Comparison of ENCODE assay signal across 8 cellular contexts in genomic region chr11:96197801-96198465, GRCh38.
A peak's percentile ranks its signal among the peaks of the same experiment; 100 is the strongest.
DNase-seq lines count a peak whose midpoint lies in the region; ATAC-seq, FAIRE-seq and TF ChIP-seq lines count a peak whose summit lies in the region.

No MANE protein-coding gene starts in this region.

- dilution Hi-C loops in endothelial cell of umbilical vein (cut with MboI; ENCODE audit: extremely low pct_ligation_motif_present, low sequenced_read_pairs): no loop called here

- POLR2A ChIA-PET in endothelial cell of umbilical vein (lab: Charles Lee): no interaction called here

- no peak overlapping the region for H3K27ac ChIP-seq in endothelial cell of umbilical vein (ENCODE audit: insufficient read depth, low read depth, low read length)

- BruUV-seq in endothelial cell of umbilical vein (replicated peaks; lab: Mats Ljungman, UMichigan): no TSS peak

- H3K9ac ChIP-seq in endothelial cell of umbilical vein (replicated peaks; ENCODE audit: extremely low read depth, insufficient read depth, low read length): no peak overlapping the region

- FAIRE-seq in endothelial cell of umbilical vein (lab: Jason Lieb, UNC): no peak

- no peak overlapping the region for H3K4me2 ChIP-seq in endothelial cell of umbilical vein (ENCODE audit: insufficient read depth, low read length)

- H3K79me2 ChIP-seq in endothelial cell of umbilical vein (ENCODE audit: control insufficient read depth, insufficient read depth, low read length): no peaks in the 10 kb centered on the region

- H3K27me3 ChIP-seq in endothelial cell of umbilical vein (ENCODE audit: control insufficient read depth in 2 of 2, insufficient read depth in 2 of 2, low read length in 2 of 2): no peaks in the 10 kb centered on the region

- H3K9me3 ChIP-seq in endothelial cell of umbilical vein (replicated peaks; ENCODE audit: control insufficient read depth, insufficient read depth, low read length): no peaks in the 10 kb centered on the region

- peak; percentile 79 for ATAC-seq in GM18498 (IDR thresholded peaks at IDR 0.05; ENCODE audit: unreplicated experiment)
- ATAC-seq in GM21528 (IDR thresholded peaks at IDR 0.05; ENCODE audit: low FRiP score, unreplicated experiment): peak; percentile 80
- peak; percentile 68 for ATAC-seq in HG03575 (IDR thresholded peaks at IDR 0.05; ENCODE audit: extremely low read depth, insufficient number of reproducible peaks, low FRiP score, unreplicated experiment)
- ATAC-seq in sciatic nerve: no peak

- intact Hi-C loops in endothelial cell of umbilical vein (cut with micrococcal nuclease) (no loop called here), sciatic nerve (cut with DNase I) (no loop called here)

- no peaks in the 10 kb centered on the region for H3K9me1 ChIP-seq in endothelial cell of umbilical vein (replicated peaks; ENCODE audit: control insufficient read depth, extremely low read depth, insufficient read depth, low read length)

- peaks cover 6% of the 10 kb centered on the region for H3K4me1 ChIP-seq in endothelial cell of umbilical vein (ENCODE audit: control insufficient read depth, extremely low read depth, insufficient read depth, low read length)

- H4K20me1 ChIP-seq in endothelial cell of umbilical vein (replicated peaks; ENCODE audit: control insufficient read depth, extremely low read depth, insufficient read depth, low read length): no peaks in the 10 kb centered on the region

- CTCF ChIA-PET in endothelial cell of umbilical vein (lab: Charles Lee): interaction anchor here (1.3 to 1.5 kb wide), 2 partner anchors 9 to 10 kb away, joined by 3 read pairs; no protein-coding TSS in a partner anchor

- no peak for TF ChIP-seq POLR2A in endothelial cell of umbilical vein (IDR thresholded peaks at IDR 0.05; ENCODE audit: low read depth, low read length)

- H3K4me3 ChIP-seq in endothelial cell of umbilical vein (replicated peaks in 1 of 3; ENCODE audit: insufficient read depth in 1 of 3, low read depth in 1 of 3, low read length in 3 of 3): no peak overlapping the region

- no peak overlapping the region for H2AFZ ChIP-seq in endothelial cell of umbilical vein (ENCODE audit: low read depth, low read length)

- H3K36me3 ChIP-seq in endothelial cell of umbilical vein (ENCODE audit: control insufficient read depth in 2 of 2, extremely low read depth in 1 of 2, insufficient read depth in 2 of 2, low read length in 2 of 2): no peaks in the 10 kb centered on the region

- DNase-seq in endothelial cell of umbilical vein (ENCODE audit: low read depth, low spot score): peak; percentile 14
- DNase-seq in NCI-H1694 (lab: John Stamatoyannopoulos, UW): no peak
- DNase-seq in sciatic nerve (ENCODE audit: low spot score): no peak
- DNase-seq in stimulated activated CD4-positive, alpha-beta T cell treated with anti-CD3 and anti-CD28 coated beads, Interleukin-4, amount 100 ng/mL, for 24 hours: no peak
- no peak for DNase-seq in D341Med (ENCODE audit: low spot score)

- no peak for TF ChIP-seq CTCF in endothelial cell of umbilical vein (IDR thresholded peaks at IDR 0.05; ENCODE audit: extremely low read depth in 1 of 2, insufficient read depth in 1 of 2, low read depth in 1 of 2, low read length in 2 of 2)

TF ChIP-seq in endothelial cell of umbilical vein, 7 proteins besides CTCF, POLR2A, EP300 and RAD21:
- no peak for TF ChIP-seq MAX (IDR thresholded peaks at IDR 0.05; ENCODE audit: insufficient read depth, insufficient read length)
- TF ChIP-seq EZH2 (IDR thresholded peaks at IDR 0.05; ENCODE audit: borderline replicate concordance, low read depth, low read length, severe bottlenecking): no peak
- no peak for TF ChIP-seq FOS (IDR thresholded peaks at IDR 0.05; ENCODE audit: borderline replicate concordance, insufficient read depth, low read length)
- no peak for TF ChIP-seq GATA2 (IDR thresholded peaks at IDR 0.05; ENCODE audit: insufficient read depth, insufficient read length, low read depth, low read length)
- no peak for TF ChIP-seq POLR2AphosphoS5 (IDR thresholded peaks at IDR 0.05; ENCODE audit: insufficient read depth, low read depth, low read length)
- no peak for TF ChIP-seq JUN (IDR thresholded peaks at IDR 0.05; ENCODE audit: borderline replicate concordance, insufficient read depth, insufficient read length, low read depth)
- TF ChIP-seq MYC (IDR thresholded peaks at IDR 0.05; ENCODE audit: low read depth, low read length): no peak
